In genomic region chr2:45643543-45644542, GRCh38 we compare ENCODE assay signal across 1 cellular context.
TF ChIP-seq lines count a peak whose summit lies in the region.

No MANE protein-coding gene starts in this region.

TF ChIP-seq in H1, 55 proteins besides CTCF, POLR2A, EP300 and RAD21:
- TF ChIP-seq CHD7 (IDR thresholded peaks at IDR 0.05; ENCODE audit: insufficient replicate concordance, low read length) (no peak), ATF3 (IDR thresholded peaks at IDR 0.05; ENCODE audit: insufficient read depth, low read depth, low read length) (no peak), CBX5 (IDR thresholded peaks at IDR 0.05; ENCODE audit: low read depth, low read length) (no peak), ASH2L (IDR thresholded peaks at IDR 0.05; ENCODE audit: low read length) (no peak), BRCA1 (IDR thresholded peaks at IDR 0.05; ENCODE audit: low read depth, low read length) (no peak), JUN (IDR thresholded peaks at IDR 0.05; ENCODE audit: low read depth, low read length) (no peak), MAFK (IDR thresholded peaks at IDR 0.05; ENCODE audit: low read depth, low read length) (no peak), SUZ12 (IDR thresholded peaks at IDR 0.05; ENCODE audit: low read length) (no peak), TAF7 (optimal IDR thresholded peaks at IDR 0.05; ENCODE audit: borderline replicate concordance, low read depth, low read length) (no peak), POLR2AphosphoS5 (IDR thresholded peaks at IDR 0.05; ENCODE audit: low read depth, low read length) (no peak), TBP (IDR thresholded peaks at IDR 0.05; ENCODE audit: low read depth, low read length) (peak; percentile 65), TEAD4 (IDR thresholded peaks at IDR 0.05; ENCODE audit: low read depth, low read length) (no peak), CHD1 (IDR thresholded peaks at IDR 0.05; ENCODE audit: low read depth, low read length) (no peak), SIRT6 (IDR thresholded peaks at IDR 0.05; ENCODE audit: low read length) (no peak), GABPA (IDR thresholded peaks at IDR 0.05; ENCODE audit: borderline replicate concordance, insufficient read depth, low read length) (peak; percentile 18; the same call in 1 of the 2 replicates), KDM4A (IDR thresholded peaks at IDR 0.05; ENCODE audit: low read depth, low read length, severe bottlenecking) (peak; percentile 43), CREB1 (IDR thresholded peaks at IDR 0.05) (peak; percentile 49; the same call in 1 of the 2 replicates), CEBPB (IDR thresholded peaks at IDR 0.05; ENCODE audit: low read depth, low read length) (no peak), JUND (IDR thresholded peaks at IDR 0.05; ENCODE audit: low read length) (no peak), HDAC2 (IDR thresholded peaks at IDR 0.05; ENCODE audit: borderline replicate concordance in 1 of 2, low read depth in 2 of 2, low read length in 2 of 2) (no peak), TCF12 (IDR thresholded peaks at IDR 0.05; ENCODE audit: low read depth, low read length) (no peak), YY1 (IDR thresholded peaks at IDR 0.05; ENCODE audit: low read depth, low read length) (no peak), ATF2 (IDR thresholded peaks at IDR 0.05; ENCODE audit: low read length) (no peak), KDM5A (IDR thresholded peaks at IDR 0.05; ENCODE audit: low read length) (no peak), SIX5 (IDR thresholded peaks at IDR 0.05; ENCODE audit: low read depth, low read length) (no peak), BACH1 (IDR thresholded peaks at IDR 0.05; ENCODE audit: low read length) (no peak), SAP30 (IDR thresholded peaks at IDR 0.05; ENCODE audit: insufficient read depth, insufficient replicate concordance, low read length) (no peak), RFX5 (IDR thresholded peaks at IDR 0.05; ENCODE audit: borderline replicate concordance, low read depth, low read length) (no peak), SP2 (IDR thresholded peaks at IDR 0.05; ENCODE audit: low read length) (no peak), EGR1 (IDR thresholded peaks at IDR 0.05; ENCODE audit: borderline replicate concordance, low read depth, low read length) (peak; percentile 54; the same call in 1 of the 2 replicates), SIN3A (conservative IDR thresholded peaks at IDR 0.05 in 1 of 2, IDR thresholded peaks at IDR 0.05 in 1 of 2; ENCODE audit: low read depth in 1 of 2, low read length in 2 of 2) (no peak), ZNF274 (IDR thresholded peaks at IDR 0.05; ENCODE audit: borderline replicate concordance, extremely low read depth, low read length) (no peak), RNF2 (IDR thresholded peaks at IDR 0.05; ENCODE audit: borderline replicate concordance, low read depth, low read length, missing control alignments, poor library complexity, severe bottlenecking) (no peak), CHD2 (IDR thresholded peaks at IDR 0.05; ENCODE audit: low read length) (no peak), RXRA (IDR thresholded peaks at IDR 0.05; ENCODE audit: insufficient read depth, low read depth, low read length) (no peak), TAF1 (IDR thresholded peaks at IDR 0.05; ENCODE audit: low read depth, low read length) (no peak), E2F6 (IDR thresholded peaks at IDR 0.05) (no peak), KDM1A (IDR thresholded peaks at IDR 0.05; ENCODE audit: borderline replicate concordance, low read length) (no peak), NANOG (IDR thresholded peaks at IDR 0.05; ENCODE audit: insufficient read depth, low read depth, low read length, poor library complexity, severe bottlenecking) (no peak), RBBP5 (IDR thresholded peaks at IDR 0.05; ENCODE audit: borderline replicate concordance, low read depth, low read length) (no peak), POU5F1 (IDR thresholded peaks at IDR 0.05; ENCODE audit: low read depth, low read length) (no peak), NRF1 (IDR thresholded peaks at IDR 0.05; ENCODE audit: low read depth, low read length) (no peak), PHF8 (conservative IDR thresholded peaks at IDR 0.05; ENCODE audit: low read depth, low read length) (no peak)
TF ChIP-seq in H1: peak in this region for 5.
